Comparison of ENCODE assay signal across 8 cellular contexts in the genomic region with DNA sequence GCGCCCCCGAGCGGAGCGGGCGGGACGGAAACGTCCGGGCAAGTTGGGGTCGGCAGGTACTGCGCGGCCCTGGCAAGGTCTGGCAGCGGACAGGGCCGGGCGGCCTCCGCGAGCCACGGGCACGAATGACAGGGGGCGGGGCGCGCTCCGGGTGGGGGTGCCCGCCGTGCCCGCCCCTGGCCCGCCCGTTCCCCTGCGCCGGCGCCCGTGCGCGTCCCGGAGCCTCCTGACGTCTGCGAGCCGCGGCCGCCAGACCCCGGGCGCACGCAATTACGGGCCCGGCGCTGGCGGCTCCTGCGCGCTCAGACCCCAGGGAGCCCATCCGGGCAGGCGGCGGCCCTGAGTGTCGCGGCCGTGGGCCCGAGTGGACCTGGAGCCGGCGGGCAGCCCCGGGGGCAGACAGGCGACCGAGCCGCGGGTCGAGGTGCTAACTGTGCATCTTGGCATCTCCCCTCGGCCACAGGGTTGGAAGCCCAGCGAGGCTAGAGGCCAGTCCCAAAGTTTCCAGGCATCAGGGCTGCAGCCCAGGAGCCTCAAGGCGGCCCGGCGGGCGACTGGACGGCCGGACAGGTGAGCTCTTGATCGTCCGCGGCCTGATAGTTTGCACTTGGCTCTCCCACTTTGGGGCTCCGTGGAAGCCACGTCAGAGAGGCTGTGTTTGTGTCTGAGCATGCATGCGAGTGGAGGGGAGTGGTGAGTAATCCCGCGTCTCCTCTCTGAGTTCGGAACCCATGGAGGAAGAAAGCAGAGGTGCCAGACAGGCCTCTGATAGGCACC. TPM values are rescaled to one million over a fixed set of nuclear protein-coding genes. Genes with fewer than 3 reads are reported as not detected.
DNase-seq lines count a peak whose midpoint lies in the region; ATAC-seq and TF ChIP-seq lines count a peak whose summit lies in the region.

No MANE protein-coding gene starts in this region.

- H3K4me3 ChIP-seq in SU-DHL-6 (ENCODE audit: insufficient read depth, low read length, poor library complexity, severe bottlenecking), result peak overlapping the region; percentile 94
- peak overlapping the region; percentile 86 for H3K4me3 ChIP-seq in lung
- H3K4me3 ChIP-seq in thoracic aorta, result peak overlapping the region; percentile 96

- H2AFZ ChIP-seq in SU-DHL-6 (ENCODE audit: low read depth, low read length, severe bottlenecking), result no peak overlapping the region

- peak overlapping the region; percentile 93 for H3K27ac Mint-ChIP-seq in dendritic cell treated with granulocyte-macrophage colony-stimulating factor and Interleukin-4, amounts not matched to agents 40 ng/mL and 50 ng/mL, for 4 days

- H3K36me3 ChIP-seq in SU-DHL-6 (ENCODE audit: low read length) (no peaks in the 10 kb centered on the region), lung (ENCODE audit: control insufficient read depth in 2 of 2, insufficient read depth in 2 of 2, low read length in 2 of 2) (peaks cover 0 to 11% of the 10 kb centered on the region in 2 donors), thoracic aorta (peaks cover 8% of the 10 kb centered on the region)

- H4K20me1 ChIP-seq in SU-DHL-6 (ENCODE audit: low read depth, low read length), result no peaks in the 10 kb centered on the region

- DNase-seq in lung (ENCODE audit: low spot score), result peak; percentile 42
- no peak for DNase-seq in thoracic aorta (ENCODE audit: low spot score)
- no peak for DNase-seq in HK-2 (ENCODE audit: unreplicated experiment)

- H3K9me2 ChIP-seq in SU-DHL-6 (replicated peaks; ENCODE audit: insufficient read depth, low read length), result no peaks in the 10 kb centered on the region

- H3F3A ChIP-seq in SU-DHL-6 (ENCODE audit: insufficient read depth), result no peaks in the 10 kb centered on the region; the same call in 1 of the 2 replicates

- ATAC-seq in GM18502 (IDR thresholded peaks at IDR 0.05; ENCODE audit: poor library complexity, unreplicated experiment) (peak; percentile 29), HG02973 (IDR thresholded peaks at IDR 0.05; ENCODE audit: unreplicated experiment) (peak; percentile 23), lung (ENCODE audit: insufficient read depth, low FRiP score) (no peak), thoracic aorta (ENCODE audit: insufficient number of reproducible peaks, low FRiP score, low read depth) (peak; percentile 5)

- H3K9me3 ChIP-seq in SU-DHL-6 (ENCODE audit: insufficient read depth, low read length) (no peaks in the 10 kb centered on the region), lung (ENCODE audit: control insufficient read depth in 2 of 2, insufficient read depth in 1 of 2, low read length in 1 of 2) (no peaks in the 10 kb centered on the region), thoracic aorta (no peaks in the 10 kb centered on the region)

- H3K4me3 Mint-ChIP-seq in dendritic cell treated with granulocyte-macrophage colony-stimulating factor and Interleukin-4, amounts not matched to agents 40 ng/mL and 50 ng/mL, for 4 days, result peak overlapping the region; percentile 76

- peaks cover 35% of the 10 kb centered on the region for H3K36me3 Mint-ChIP-seq in dendritic cell treated with granulocyte-macrophage colony-stimulating factor and Interleukin-4, amounts not matched to agents 40 ng/mL and 50 ng/mL, for 4 days (ENCODE audit: low read depth)

- intact Hi-C loops in dendritic cell treated with granulocyte-macrophage colony-stimulating factor and Interleukin-4, amounts not matched to agents 40 ng/mL and 50 ng/mL, for 4 days (cut with micrococcal nuclease), result loop anchor here (5.0 kb wide), 1 partner anchor 104 kb away; a partner anchor contains a TSS

- TF ChIP-seq CTCF in 22Rv1 (IDR thresholded peaks at IDR 0.05), result no peak
- no peak for TF ChIP-seq CTCF in SU-DHL-6 (IDR thresholded peaks at IDR 0.05; ENCODE audit: insufficient read depth, low read length, poor library complexity, severe bottlenecking)
- no peak for TF ChIP-seq CTCF in lung (IDR thresholded peaks at IDR 0.05; ENCODE audit: control extremely low read depth, extremely low read depth)
- no peak for TF ChIP-seq CTCF in thoracic aorta (IDR thresholded peaks at IDR 0.05)

- H3K4me1 ChIP-seq in lung (ENCODE audit: control insufficient read depth in 2 of 2, insufficient read depth in 2 of 2, low read length in 2 of 2) (peaks cover 13 to 15% of the 10 kb centered on the region in 2 donors), thoracic aorta (ENCODE audit: control insufficient read depth in 1 of 2, low read depth in 2 of 2) (peaks cover 18 to 30% of the 10 kb centered on the region in 2 donors)

- no peaks in the 10 kb centered on the region for H3K9me3 Mint-ChIP-seq in dendritic cell treated with granulocyte-macrophage colony-stimulating factor and Interleukin-4, amounts not matched to agents 40 ng/mL and 50 ng/mL, for 4 days

- no peaks in the 10 kb centered on the region for H3K27me3 ChIP-seq in SU-DHL-6 (ENCODE audit: low read length)
- H3K27me3 ChIP-seq in lung (ENCODE audit: control insufficient read depth, insufficient read depth), result no peaks in the 10 kb centered on the region
- H3K27me3 ChIP-seq in thoracic aorta (replicated peaks; ENCODE audit: insufficient read depth), result no peaks in the 10 kb centered on the region

- H3K27ac ChIP-seq in 22Rv1 (peak overlapping the region; percentile 98), SU-DHL-6 (ENCODE audit: low read depth, low read length) (peak overlapping the region; percentile 87; the same call in 1 of the 2 replicates), lung (ENCODE audit: low read depth in 1 of 2, low read length in 1 of 2) (peak overlapping the region; percentile 99 to 100), thoracic aorta (peak overlapping the region; percentile 99 to 100)

- H3K27me3 Mint-ChIP-seq in dendritic cell treated with granulocyte-macrophage colony-stimulating factor and Interleukin-4, amounts not matched to agents 40 ng/mL and 50 ng/mL, for 4 days, result no peaks in the 10 kb centered on the region

- 0 out of 2 replicates have a peak, but pooled peaks cover 3% of the 10 kb centered on the region for H3K79me2 ChIP-seq in SU-DHL-6 (ENCODE audit: insufficient read depth, low read length)

- peaks cover 42% of the 10 kb centered on the region for H3K4me1 Mint-ChIP-seq in dendritic cell treated with granulocyte-macrophage colony-stimulating factor and Interleukin-4, amounts not matched to agents 40 ng/mL and 50 ng/mL, for 4 days (ENCODE audit: low read depth)

- H3K4me2 ChIP-seq in SU-DHL-6 (ENCODE audit: low read depth, low read length, poor library complexity, severe bottlenecking), result peak overlapping the region; percentile 96

- 6 to 9% methylated on average over 56 to 80 of the region's 80 CpGs for WGBS in lung, 2 donors

- peak overlapping the region; percentile 96 for H3K9ac ChIP-seq in SU-DHL-6 (ENCODE audit: low read length)

RNA-seq across cellular contexts. Expression of a gene that starts 0.9 kb away (rescaled TPM):
- 10 to 100 TPM; 41.6 to 60.0 TPM for total RNA-seq in lung
- 10 to 100 TPM; 35.5 to 80.5 TPM for polyA plus RNA-seq in lung
- total RNA-seq in thoracic aorta, result 100 to 1,000 TPM in 1 of 2 donors, 10 to 100 TPM in 1; 48.6 to 102 TPM

RNA-seq across cellular contexts. Expression of a gene that starts 15.7 kb away (rescaled TPM):
- total RNA-seq in lung (10 to 100 TPM; 29.2 to 40.3 TPM), thoracic aorta (100 to 1,000 TPM in 1 of 2 donors, 10 to 100 TPM in 1; 87.2 to 201 TPM)
- 10 to 100 TPM; 14.1 to 15.0 TPM for polyA plus RNA-seq in lung

RNA-seq across cellular contexts. Expression of a gene that starts 16.3 kb away (rescaled TPM):
- 10 to 100 TPM in 1 of 2 donors, under 1 TPM in 1; 0.40 to 12.8 TPM for total RNA-seq in lung
- polyA plus RNA-seq in lung, result 10 to 100 TPM in 1 of 2 donors, 1 to 10 TPM in 1; 2.5 to 10.7 TPM
- 1 to 10 TPM in 1 of 2 donors, under 1 TPM in 1; 0.54 to 2.7 TPM for total RNA-seq in thoracic aorta

RNA-seq across cellular contexts. Expression of a gene that starts 41.6 kb away (rescaled TPM):
- total RNA-seq in lung (100 to 1,000 TPM in 1 of 2 donors, 10 to 100 TPM in 1; 63.7 to 128 TPM), thoracic aorta (10 to 100 TPM; 80.4 to 90.2 TPM)
- polyA plus RNA-seq in lung, result 100 to 1,000 TPM in 1 of 2 donors, 10 to 100 TPM in 1; 85.8 to 114 TPM

RNA-seq across cellular contexts. Expression of a gene that starts 42.6 kb away (rescaled TPM):
- total RNA-seq in lung (10 to 100 TPM; 15.7 to 21.4 TPM), thoracic aorta (10 to 100 TPM; 17.7 to 19.1 TPM)
- polyA plus RNA-seq in lung, result 10 to 100 TPM; 27.1 to 39.6 TPM
